Comparison of ENCODE assay signal across 16 cellular contexts in genomic region chr7:63028376-63029206, GRCh38.
A peak's percentile ranks its signal among the peaks of the same experiment; 100 is the strongest.
DNase-seq lines count a peak whose midpoint lies in the region; ATAC-seq and TF ChIP-seq lines count a peak whose summit lies in the region.
"Had no signal": no experiment of that assay in that cellular context is flagged by ENCODE, and none has a peak within 500 bp of the region (broad histone marks: within the 10 kb centered on the region; RNA-seq: fewer than 3 reads in every experiment).

No MANE protein-coding gene starts in this region.

- H3K27ac ChIP-seq in vagina, result no peak overlapping the region
- H3K27ac ChIP-seq: BLaER1 treated with 17β-estradiol and CSF1 and Interleukin-3, amounts not matched to agents 10 nM and 100 nM; HL-60 had no signal

- H3K4me3 ChIP-seq in vagina, result no peak overlapping the region
- H3K4me3 ChIP-seq: BLaER1 treated with 17β-estradiol and CSF1 and Interleukin-3, amounts not matched to agents 10 nM and 100 nM; GM12878; HAP-1 had no signal

- intact Hi-C loops in vagina (cut with DNase I), result no loop called here

- peaks cover 3% of the 10 kb centered on the region for H3K36me3 Mint-ChIP-seq in chondrocyte (ENCODE audit: low read depth)
- H3K36me3 Mint-ChIP-seq: CD8-positive, alpha-beta T cell had no signal

- H3K27ac Mint-ChIP-seq in chondrocyte (ENCODE audit: unreplicated experiment), result no peak overlapping the region
- H3K27ac Mint-ChIP-seq: B cell; CD8-positive, alpha-beta T cell had no signal

- H3K9me3 ChIP-seq in vagina, result no peaks in the 10 kb centered on the region
- H3K9me3 ChIP-seq: HAP-1 had no signal

- H3K27me3 Mint-ChIP-seq in chondrocyte (ENCODE audit: low read depth), result no peaks in the 10 kb centered on the region
- H3K27me3 Mint-ChIP-seq: B cell had no signal

- H3K9me3 Mint-ChIP-seq in chondrocyte (ENCODE audit: low read depth), result peaks cover 85% of the 10 kb centered on the region

- H3K27me3 ChIP-seq in vagina, result no peaks in the 10 kb centered on the region
- H3K27me3 ChIP-seq: BLaER1 treated with 17β-estradiol and CSF1 and Interleukin-3, amounts not matched to agents 10 nM and 100 nM had no signal

- TF ChIP-seq POLR2A in vagina (IDR thresholded peaks at IDR 0.05), result no peak

- H3K4me1 ChIP-seq in vagina, result no peaks in the 10 kb centered on the region
- H3K4me1 ChIP-seq: HAP-1 had no signal

- no peak overlapping the region for H3K4me3 Mint-ChIP-seq in chondrocyte (ENCODE audit: unreplicated experiment)
- H3K4me3 Mint-ChIP-seq: B cell; CD8-positive, alpha-beta T cell had no signal

- DNase-seq in GM10266 (ENCODE audit: extremely low spot score), result peak; percentile 1
- DNase-seq in chondrocyte (ENCODE audit: low spot score), result peak; percentile 84
- DNase-seq in mesenteric fat pad (ENCODE audit: low spot score), result peak; percentile 78
- peak; percentile 52 to 64 for DNase-seq in vagina (ENCODE audit: extremely low spot score in 2 of 2)
- DNase-seq in stimulated activated naive CD4-positive, alpha-beta T cell (lab: John Stamatoyannopoulos, UW), result no peak
- DNase-seq: Calu3; CD8-positive, alpha-beta T cell; DMS79 treated with DMSO at 0.1 percent for 48 hours; GF-D8; IMR-90 had no signal

- H3K4me1 Mint-ChIP-seq in chondrocyte (ENCODE audit: low read depth), result no peaks in the 10 kb centered on the region
- H3K4me1 Mint-ChIP-seq: B cell had no signal

- H3K36me3 ChIP-seq in vagina, result no peaks in the 10 kb centered on the region
- H3K36me3 ChIP-seq: BLaER1 treated with 17β-estradiol and CSF1 and Interleukin-3, amounts not matched to agents 10 nM and 100 nM; HAP-1 had no signal

- TF ChIP-seq CTCF in GM10266 (IDR thresholded peaks at IDR 0.05; ENCODE audit: control insufficient read depth, insufficient read depth, low read depth, missing control alignments), result no peak
- no peak for TF ChIP-seq CTCF in chondrocyte (IDR thresholded peaks at IDR 0.05)
- no peak for TF ChIP-seq CTCF in vagina (IDR thresholded peaks at IDR 0.05)

- no peak for ATAC-seq in GM21576 (IDR thresholded peaks at IDR 0.05; ENCODE audit: unreplicated experiment)
- ATAC-seq: CD8-positive, alpha-beta T cell; GM12878 had no signal

Comparison
In these comparisons a context has a peak if more than half of its experiments do, and no peak if none do; other contexts are left out.
1. DNase-seq: peak in GM10266 (single experiment), chondrocyte (single experiment), mesenteric fat pad (single experiment) and vagina (2 of 2); none in stimulated activated naive CD4-positive, alpha-beta T cell (0 of 6).